In the genomic region with DNA sequence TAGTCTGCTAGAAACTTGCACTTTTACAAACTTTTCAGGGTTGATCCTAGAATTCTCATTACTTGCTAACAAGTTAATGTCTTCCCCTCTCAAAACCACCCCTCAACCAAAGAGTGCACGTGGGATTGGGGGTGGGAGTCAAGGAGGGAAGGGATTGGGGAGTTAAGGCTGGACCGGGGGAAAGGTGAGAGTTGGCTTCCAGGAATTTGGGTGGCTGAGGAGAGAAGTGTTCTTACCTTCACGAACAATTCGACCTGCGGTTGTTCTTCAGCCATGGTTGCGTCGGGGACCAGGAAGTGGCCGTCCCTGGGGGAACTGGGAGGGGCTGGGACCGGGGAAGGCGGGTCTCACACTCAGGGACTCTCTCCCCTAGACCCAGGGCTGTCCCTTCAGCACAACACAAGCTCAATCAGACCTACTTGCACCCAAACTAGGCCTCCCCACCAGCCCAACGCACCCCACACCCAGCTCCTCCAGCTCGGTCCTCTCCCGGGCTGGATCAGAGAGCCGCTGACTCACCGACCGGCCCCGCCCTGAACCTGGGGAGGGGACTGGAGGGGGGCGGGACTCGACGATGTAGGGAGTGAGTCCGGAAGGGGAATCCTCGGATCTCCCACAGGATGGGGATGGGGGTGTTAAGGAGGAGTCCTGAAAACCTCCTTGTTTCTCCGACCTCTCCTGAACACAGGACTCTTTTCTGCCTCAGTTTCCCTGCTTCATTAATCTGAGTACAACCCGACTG, we compare ENCODE assay signal across 8 cellular contexts. TPM values are rescaled to one million over a fixed set of nuclear protein-coding genes. Genes with fewer than 3 reads are reported as not detected.
DNase-seq lines count a peak whose midpoint lies in the region; ATAC-seq and TF ChIP-seq lines count a peak whose summit lies in the region.

A gene (minus strand): TSS at position 505 of the 742 bp plus-strand sequence. CDS start 230 bp downstream, at position 275.

- H3K27ac ChIP-seq in epithelial cell of prostate (peak within 1 kb of the TSS; percentile 96), muscle layer of colon (ENCODE audit: low read depth, low read length) (peak within 1 kb of the TSS; percentile 92)

- peak within 1 kb of the TSS; percentile 98 for H3K9ac ChIP-seq in muscle layer of colon (ENCODE audit: low read length)

- peaks cover 29% of the 10 kb centered on the region for H3K4me1 ChIP-seq in muscle layer of colon (ENCODE audit: insufficient read depth, low read length)

- H3K36me3 ChIP-seq in muscle layer of colon (ENCODE audit: insufficient read depth, low read length): peaks cover 28% of the 10 kb centered on the region

- H3K4me3 ChIP-seq in muscle layer of colon (ENCODE audit: low read depth in 1 of 2, low read length in 2 of 2): peak within 1 kb of the TSS; percentile 83 to 95

- ATAC-seq in HG03521 (IDR thresholded peaks at IDR 0.05; ENCODE audit: unreplicated experiment): no peak

- peak; percentile 77 for DNase-seq in ELF-1 (ENCODE audit: low read depth, low spot score)
- DNase-seq in HT1080 (ENCODE audit: low read depth): peak; percentile 90
- DNase-seq in activated T-cell treated with anti-CD3 and anti-CD28 coated beads for 4 hours: peak; percentile 73
- no peak for DNase-seq in epithelial cell of prostate (ENCODE audit: low read depth, low spot score)
- DNase-seq in stimulated activated CD8-positive, alpha-beta memory T cell treated with anti-CD3 and anti-CD28 coated beads, Interleukin-7, amount 100 ng/mL, for 48 hours (ENCODE audit: extremely low read depth in 1 of 2, low read depth in 1 of 2): peak; percentile 66 to 75

- H3K27me3 ChIP-seq in muscle layer of colon (ENCODE audit: control insufficient read depth in 1 of 2, insufficient read depth in 2 of 2, low read length in 2 of 2): no peaks in the 10 kb centered on the region

- H3K9me3 ChIP-seq in muscle layer of colon (ENCODE audit: low read length): no peaks in the 10 kb centered on the region

TF ChIP-seq in PFSK-1, 5 proteins besides CTCF, POLR2A, EP300 and RAD21:
- TF ChIP-seq TAF1 (IDR thresholded peaks at IDR 0.05; ENCODE audit: borderline replicate concordance, insufficient read depth, low read length) (peak; percentile 76; the same call in 1 of the 2 replicates), SIN3A (IDR thresholded peaks at IDR 0.05; ENCODE audit: borderline replicate concordance, insufficient read depth, low read length) (0 out of 2 replicates have a peak, but pooled peaks have one; percentile 2), POLR2AphosphoS5 (IDR thresholded peaks at IDR 0.05; ENCODE audit: low read depth, low read length) (peak; percentile 94), FOXP2 (optimal IDR thresholded peaks at IDR 0.05; ENCODE audit: borderline replicate concordance, extremely low read depth, extremely low read length, insufficient read depth) (no peak)
- TF ChIP-seq, protein P1, sequence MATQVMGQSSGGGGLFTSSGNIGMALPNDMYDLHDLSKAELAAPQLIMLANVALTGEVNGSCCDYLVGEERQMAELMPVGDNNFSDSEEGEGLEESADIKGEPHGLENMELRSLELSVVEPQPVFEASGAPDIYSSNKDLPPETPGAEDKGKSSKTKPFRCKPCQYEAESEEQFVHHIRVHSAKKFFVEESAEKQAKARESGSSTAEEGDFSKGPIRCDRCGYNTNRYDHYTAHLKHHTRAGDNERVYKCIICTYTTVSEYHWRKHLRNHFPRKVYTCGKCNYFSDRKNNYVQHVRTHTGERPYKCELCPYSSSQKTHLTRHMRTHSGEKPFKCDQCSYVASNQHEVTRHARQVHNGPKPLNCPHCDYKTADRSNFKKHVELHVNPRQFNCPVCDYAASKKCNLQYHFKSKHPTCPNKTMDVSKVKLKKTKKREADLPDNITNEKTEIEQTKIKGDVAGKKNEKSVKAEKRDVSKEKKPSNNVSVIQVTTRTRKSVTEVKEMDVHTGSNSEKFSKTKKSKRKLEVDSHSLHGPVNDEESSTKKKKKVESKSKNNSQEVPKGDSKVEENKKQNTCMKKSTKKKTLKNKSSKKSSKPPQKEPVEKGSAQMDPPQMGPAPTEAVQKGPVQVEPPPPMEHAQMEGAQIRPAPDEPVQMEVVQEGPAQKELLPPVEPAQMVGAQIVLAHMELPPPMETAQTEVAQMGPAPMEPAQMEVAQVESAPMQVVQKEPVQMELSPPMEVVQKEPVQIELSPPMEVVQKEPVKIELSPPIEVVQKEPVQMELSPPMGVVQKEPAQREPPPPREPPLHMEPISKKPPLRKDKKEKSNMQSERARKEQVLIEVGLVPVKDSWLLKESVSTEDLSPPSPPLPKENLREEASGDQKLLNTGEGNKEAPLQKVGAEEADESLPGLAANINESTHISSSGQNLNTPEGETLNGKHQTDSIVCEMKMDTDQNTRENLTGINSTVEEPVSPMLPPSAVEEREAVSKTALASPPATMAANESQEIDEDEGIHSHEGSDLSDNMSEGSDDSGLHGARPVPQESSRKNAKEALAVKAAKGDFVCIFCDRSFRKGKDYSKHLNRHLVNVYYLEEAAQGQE (IDR thresholded peaks at IDR 0.05; ENCODE audit: insufficient read depth in 1 of 2, low read depth in 2 of 2, low read length in 2 of 2): no peak
TF ChIP-seq in PFSK-1: peak in this region for 3.

RNA-seq across cellular contexts. Expression of the gene that starts here (rescaled TPM):
- total RNA-seq in HT1080 (2014; rRNA removed; shearing (Covaris generic)): 1,383 and 1,400 TPM in 2 replicates
- polyA plus RNA-seq in HT1080 (2015; cell fraction: cytosol; rRNA removed): 722 and 789 TPM in 2 replicates
- polyA plus RNA-seq in HT1080 (2015; cell fraction: nucleus; rRNA removed): 539 and 564 TPM in 2 replicates
- 267 TPM for polyA plus RNA-seq in PFSK-1 (2012; ENCODE audit: insufficient read length, low read depth)
